Comparison of ENCODE assay signal across 33 cellular contexts in the genomic region with DNA sequence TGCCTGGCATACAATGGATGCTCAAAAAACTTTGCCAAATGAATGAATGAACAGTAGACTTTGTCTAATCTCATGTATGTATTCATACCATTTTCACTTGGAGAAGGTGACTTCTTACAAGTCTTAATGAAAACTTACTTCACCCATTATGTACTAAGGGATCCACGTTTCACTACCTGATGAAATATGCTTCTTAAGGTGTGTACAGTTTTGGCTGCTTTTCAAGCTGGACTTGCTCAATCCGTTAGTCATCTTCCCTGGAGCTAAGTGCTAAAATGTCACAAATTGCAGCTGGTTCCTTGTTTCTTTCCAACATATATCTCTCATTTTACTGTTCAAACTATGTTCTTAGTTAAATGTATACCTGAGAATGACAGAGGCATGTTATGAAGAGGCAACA. TPM values are rescaled to one million over a fixed set of nuclear protein-coding genes. Genes with fewer than 3 reads are reported as not detected.
DNase-seq lines count a peak whose midpoint lies in the region; ATAC-seq, FAIRE-seq and TF ChIP-seq lines count a peak whose summit lies in the region.
"Had no signal": no experiment of that assay in that cellular context is flagged by ENCODE, and none has a peak within 500 bp of the region (broad histone marks: within the 10 kb centered on the region; RNA-seq: fewer than 3 reads in every experiment).

No MANE protein-coding gene starts in this region.

- no peak for ATAC-seq in HG02642 (IDR thresholded peaks at IDR 0.05; ENCODE audit: poor library complexity, unreplicated experiment)
- ATAC-seq: activated CD8-positive, alpha-beta T cell treated with anti-CD3 and anti-CD28 coated beads, Interleukin-2, amount 10 ng/mL, durations not matched to agents 7 days and 5 days; lower lobe of right lung; Panc1; sciatic nerve; stimulated activated naive CD8-positive, alpha-beta T cell treated with anti-CD3 and anti-CD28 coated beads, Interleukin-15, Interleukin-2, amounts not matched to agents 100 U/mL and 50 U/mL, for 24 hours had no signal

- TF ChIP-seq CTCF in MCF 10A (IDR thresholded peaks at IDR 0.05; ENCODE audit: unreplicated experiment) (no peak), breast epithelium (IDR thresholded peaks at IDR 0.05) (no peak), bronchial epithelial cell (IDR thresholded peaks at IDR 0.05; ENCODE audit: insufficient read depth, low read length, severe bottlenecking) (no peak), keratinocyte (optimal IDR thresholded peaks at IDR 0.05 in 1 of 3, IDR thresholded peaks at IDR 0.05 in 1 of 3, conservative IDR thresholded peaks at IDR 0.05 in 1 of 3; ENCODE audit: extremely low read depth in 1 of 3, insufficient read depth in 2 of 3, low read length in 3 of 3) (no peak), ovary (IDR thresholded peaks at IDR 0.05) (no peak)

- H4K20me1 ChIP-seq in keratinocyte (ENCODE audit: control insufficient read depth, extremely low read depth, insufficient read depth, low read length): no peaks in the 10 kb centered on the region

- TF ChIP-seq EP300 in ovary (IDR thresholded peaks at IDR 0.05): no peak

- no peaks in the 10 kb centered on the region for H3K27me3 Mint-ChIP-seq in MCF 10A (ENCODE audit: insufficient read depth, unreplicated experiment)

- H3K36me3 Mint-ChIP-seq in MCF 10A (ENCODE audit: insufficient read depth, unreplicated experiment): no peaks in the 10 kb centered on the region
- H3K36me3 Mint-ChIP-seq: activated naive CD8-positive, alpha-beta T cell treated with anti-CD3 and anti-CD28 coated beads for 36 hours; CD8-positive, alpha-beta memory T cell had no signal

- H3K4me2 ChIP-seq in keratinocyte (ENCODE audit: control insufficient read depth, extremely low read depth, insufficient read depth, low read depth, low read length): peak overlapping the region; percentile 50

- H3K4me1 Mint-ChIP-seq in MCF 10A (ENCODE audit: insufficient read depth, unreplicated experiment): peaks cover 18% of the 10 kb centered on the region

- H3K27ac ChIP-seq in breast epithelium: peak overlapping the region in 1 of 2 donors; percentile 29
- H3K27ac ChIP-seq in keratinocyte (ENCODE audit: control insufficient read depth, insufficient read depth, low read length): peak overlapping the region; percentile 73
- no peak overlapping the region for H3K27ac ChIP-seq in ovary
- H3K27ac ChIP-seq: esophagus muscularis mucosa, lower lobe of right lung had no signal

- H3K4me3 ChIP-seq in breast epithelium (no peak overlapping the region), bronchial epithelial cell (ENCODE audit: low read depth, low read length) (no peak overlapping the region), keratinocyte (ENCODE audit: control insufficient read depth in 2 of 3, extremely low read depth in 1 of 3, insufficient read depth in 2 of 3, low read depth in 1 of 3, low read length in 3 of 3) (no peak overlapping the region), ovary (no peak overlapping the region)
- H3K4me3 ChIP-seq: esophagus muscularis mucosa, lower lobe of right lung, MG63 had no signal

- dilution Hi-C loops in keratinocyte (cut with MboI; ENCODE audit: extremely low pct_ligation_motif_present, low sequenced_read_pairs): no loop called here

- no TSS peak for BruUV-seq in MCF 10A (replicated peaks; lab: Mats Ljungman, UMichigan)

- H3K9me3 ChIP-seq in breast epithelium: no peaks in the 10 kb centered on the region
- no peaks in the 10 kb centered on the region for H3K9me3 ChIP-seq in keratinocyte (ENCODE audit: control insufficient read depth, low read depth, low read length)
- peaks cover 0 to 3% of the 10 kb centered on the region in 2 donors for H3K9me3 ChIP-seq in ovary

- H3K27ac Mint-ChIP-seq in MCF 10A (ENCODE audit: low read depth, unreplicated experiment): peak overlapping the region; percentile 84
- H3K27ac Mint-ChIP-seq: activated CD8-positive, alpha-beta T cell treated with anti-CD3 and anti-CD28 coated beads, Interleukin-2, amount 10 ng/mL, durations not matched to agents 7 days and 5 days; activated naive CD8-positive, alpha-beta T cell treated with anti-CD3 and anti-CD28 coated beads for 36 hours; CD8-positive, alpha-beta memory T cell; H9; T-helper 1 cell treated with Interleukin-12 subunit alpha and Interleukin-12 subunit beta and Interleukin-4 antibody, amounts not matched to agents 30 μg/mL and 1 μg/mL, for 36 hours had no signal

- POLR2A ChIA-PET in MCF 10A (lab: Yijun Ruan, JAX): interaction anchor here (0.8 to 2.0 kb wide), 7 partner anchors 10 to 572 kb away, joined by 3 to 13 read pairs (median 5); partner anchors contain the start of gene SPART

- FAIRE-seq in bronchial epithelial cell (lab: Jason Lieb, UNC): peak; percentile 94
- peak; percentile 97 for FAIRE-seq in keratinocyte (lab: Jason Lieb, UNC)
- FAIRE-seq: G401.6, GM18507 had no signal

- no peaks in the 10 kb centered on the region for H3K9me1 ChIP-seq in keratinocyte (ENCODE audit: control insufficient read depth, extremely low read depth, insufficient read depth, low read length)

- peaks cover 0 to 6% of the 10 kb centered on the region in 2 donors for H3K27me3 ChIP-seq in breast epithelium
- no peaks in the 10 kb centered on the region for H3K27me3 ChIP-seq in bronchial epithelial cell (ENCODE audit: control insufficient read depth, insufficient read depth, low read length)
- H3K27me3 ChIP-seq in keratinocyte (ENCODE audit: control insufficient read depth, extremely low read depth, insufficient read depth, low read length): peaks cover 36% of the 10 kb centered on the region
- no peaks in the 10 kb centered on the region for H3K27me3 ChIP-seq in ovary

- H3K4me1 ChIP-seq in breast epithelium: peaks cover 0 to 9% of the 10 kb centered on the region in 2 donors
- peaks cover 17% of the 10 kb centered on the region for H3K4me1 ChIP-seq in keratinocyte (ENCODE audit: control insufficient read depth, extremely low read depth, insufficient read depth, low read length)
- H3K4me1 ChIP-seq in ovary (ENCODE audit: insufficient read depth): peaks cover 12% of the 10 kb centered on the region

- H3K9me3 Mint-ChIP-seq in MCF 10A (ENCODE audit: unreplicated experiment): no peaks in the 10 kb centered on the region

- DNase-seq in MCF 10A (ENCODE audit: unreplicated experiment) (peak; percentile 93), breast epithelium (ENCODE audit: low spot score in 2 of 2) (no peak), bronchial epithelial cell (ENCODE audit: low read depth) (peak; percentile 98), keratinocyte (ENCODE audit: low read depth, low spot score) (peak; percentile 71), dermis blood vessel endothelial cell (no peak), NCI-H2107 treated with DMSO at 0.1 percent for 48 hours (lab: John Stamatoyannopoulos, UW; ENCODE audit: unreplicated experiment) (no peak), ovary (no peak)
- DNase-seq: 8988T; activated CD4-positive, alpha-beta T cell treated with anti-CD3 and anti-CD28 coated beads for 1 hour; activated CD8-positive, alpha-beta T cell treated with anti-CD3 and anti-CD28 coated beads, Interleukin-2, amount 10 ng/mL, durations not matched to agents 7 days and 5 days; activated effector memory CD4-positive, alpha-beta T cell treated with Interleukin-2 at 50 U/mL for 16 hours; activated naive CD8-positive, alpha-beta T cell treated with anti-CD3 and anti-CD28 coated beads for 36 hours; activated T-cell treated with anti-CD3 and anti-CD28 coated beads for 4 hours; CD8-positive, alpha-beta memory T cell; DMS53; effector CD4-positive, alpha-beta T cell; H9; islet precursor cell; lower lobe of right lung; MG63; NCI-H1436; NCI-H524; NK-92 treated with Interleukin-12 subunit alpha and Interleukin-12 subunit beta, amount 100 ng/mL, for 24 hours; stimulated activated CD4-positive, alpha-beta T cell treated with anti-CD3 and anti-CD28 coated beads, Interleukin-15, amount 100 ng/mL, for 24 hours; stimulated activated naive CD8-positive, alpha-beta T cell treated with anti-CD3 and anti-CD28 coated beads, Interleukin-15, Interleukin-2, amounts not matched to agents 100 U/mL and 50 U/mL, for 24 hours had no signal

- peak overlapping the region; percentile 19 for H2AFZ ChIP-seq in keratinocyte (ENCODE audit: control insufficient read depth, low read length)

- no peak overlapping the region for H3K9ac ChIP-seq in keratinocyte (ENCODE audit: control insufficient read depth, extremely low read depth, insufficient read depth, low read length)

- CTCF ChIA-PET in MCF 10A (lab: Yijun Ruan, JAX): interaction anchor here (0.9 to 1.3 kb wide), 4 partner anchors 9 to 310 kb away, joined by 3 to 4 read pairs (median 4); no protein-coding TSS in a partner anchor

- WGBS in ovary, 3 donors: 52 to 57% (median 53%) methylated on average over 2 of the region's 2 CpGs

- TF ChIP-seq POLR2A in breast epithelium (IDR thresholded peaks at IDR 0.05) (no peak), ovary (IDR thresholded peaks at IDR 0.05) (no peak)

- H3K79me2 ChIP-seq in keratinocyte (ENCODE audit: control insufficient read depth, insufficient read depth, low read length): no peaks in the 10 kb centered on the region

- H3K4me3 Mint-ChIP-seq in MCF 10A (ENCODE audit: unreplicated experiment): peak overlapping the region; percentile 13
- H3K4me3 Mint-ChIP-seq: activated CD8-positive, alpha-beta T cell treated with anti-CD3 and anti-CD28 coated beads, Interleukin-2, amount 10 ng/mL, durations not matched to agents 7 days and 5 days; activated naive CD8-positive, alpha-beta T cell treated with anti-CD3 and anti-CD28 coated beads for 36 hours; CD8-positive, alpha-beta memory T cell; H9; neural crest cell; T-helper 1 cell treated with Interleukin-12 subunit alpha and Interleukin-12 subunit beta and Interleukin-4 antibody, amounts not matched to agents 30 μg/mL and 1 μg/mL, for 36 hours had no signal

- intact Hi-C loops in MCF 10A (cut with micrococcal nuclease): loop anchor here (10.0 kb wide), 2 partner anchors 397 to 557 kb away; no protein-coding TSS in a partner anchor
- intact Hi-C loops in breast epithelium (cut with DNase I; ENCODE audit: low total_unique reads): no loop called here
- intact Hi-C loops in ovary (cut with DNase I): no loop called here

- H3K36me3 ChIP-seq in breast epithelium (no peaks in the 10 kb centered on the region), bronchial epithelial cell (ENCODE audit: control insufficient read depth, insufficient read depth, low read length) (no peaks in the 10 kb centered on the region), keratinocyte (ENCODE audit: control insufficient read depth in 2 of 2, extremely low read depth in 1 of 2, insufficient read depth in 2 of 2, low read length in 2 of 2) (no peaks in the 10 kb centered on the region), ovary (no peaks in the 10 kb centered on the region)
- H3K36me3 ChIP-seq: esophagus muscularis mucosa, lower lobe of right lung, MG63 had no signal

RNA-seq across cellular contexts. Expression of gene CCNA1, which starts 4.2 kb away (rescaled TPM):
- total RNA-seq in MCF 10A (2022): 36.5 and 45.0 TPM in 2 replicates
- total RNA-seq in breast epithelium: 1 to 10 TPM in 1 of 3 donors, under 1 TPM in 2; 0.32 to 2.3 (median 0.98) TPM
- 106 and 133 TPM in 2 replicates for total RNA-seq in bronchial epithelial cell
- polyA plus RNA-seq in keratinocyte: 0.60 to 1.1 TPM (median 0.80 TPM) in 3 replicates
- polyA plus RNA-seq in keratinocyte (2011; ENCODE audit: low read depth): not detected
- 0.71 and 1.3 TPM in 2 replicates for polyA plus RNA-seq in keratinocyte (2011; cell fraction: cytosol; rRNA removed)
- polyA plus RNA-seq in keratinocyte (2011; cell fraction: nucleus; rRNA removed): 0.88 and 1.4 TPM in 2 replicates
- 0.36 and 0.58 TPM in 2 replicates for polyA plus RNA-seq in keratinocyte (2012; ENCODE audit: low replicate concordance)
- 0.58 to 1.0 TPM (median 0.89 TPM) in 3 replicates for polyA minus RNA-seq in keratinocyte
- not detected for polyA minus RNA-seq in keratinocyte (2011; cell fraction: cytosol; rRNA and poly(A)+ RNA removed)
- polyA minus RNA-seq in keratinocyte (2011; cell fraction: nucleus; rRNA and poly(A)+ RNA removed): 0.32 TPM in 1 of 2 replicates, not detected in the other
- total RNA-seq in dermis blood vessel endothelial cell: 0.17 and 1.5 TPM in 2 replicates
- total RNA-seq in ovary: 10 to 100 TPM in 1 of 7 donors, 1 to 10 TPM in 2, under 1 TPM in 2, not detected in 2; 0.24 to 12.5 (median 1.6) TPM
- 1 to 10 TPM in 1 of 2 donors, under 1 TPM in 1; 0.13 to 1.1 TPM for polyA plus RNA-seq in ovary
- total RNA-seq: CD8-positive, alpha-beta memory T cell had no signal
- polyA plus RNA-seq: CD8-positive, alpha-beta memory T cell had no signal

Comparison
In these comparisons a context has a peak if more than half of its experiments do, and no peak if none do; other contexts are left out.
1. DNase-seq: peak in MCF 10A (single experiment), bronchial epithelial cell (single experiment) and keratinocyte (single experiment); none in breast epithelium (0 of 2), dermis blood vessel endothelial cell (single experiment), NCI-H2107 treated with DMSO at 0.1 percent for 48 hours (single experiment) and ovary (0 of 5).